9 cellular contexts compared by ENCODE assay signal in genomic region chr4:77146426-77147399, GRCh38. TPM values are rescaled to one million over a fixed set of nuclear protein-coding genes. Genes with fewer than 3 reads are reported as not detected.
A peak's percentile ranks its signal among the peaks of the same experiment; 100 is the strongest.
DNase-seq lines count a peak whose midpoint lies in the region.
"Had no signal": no experiment of that assay in that cellular context is flagged by ENCODE, and none has a peak within 500 bp of the region (broad histone marks: within the 10 kb centered on the region; RNA-seq: fewer than 3 reads in every experiment).

No MANE protein-coding gene starts in this region.

- no peak overlapping the region for H2BK15ac ChIP-seq in neuronal stem cell (ENCODE audit: low read length)

- no peaks in the 10 kb centered on the region for H3K79me1 ChIP-seq in neuronal stem cell (ENCODE audit: low read depth, low read length)

- H3K27ac ChIP-seq in neuronal stem cell (replicated peaks; ENCODE audit: low read length), result no peak overlapping the region
- H3K27ac ChIP-seq: thyroid gland had no signal

- no peak overlapping the region for H4K91ac ChIP-seq in neuronal stem cell (ENCODE audit: low read depth, low read length, poor library complexity)

- H2AFZ ChIP-seq in neuronal stem cell (ENCODE audit: low read length), result peak overlapping the region; percentile 61

- no peak overlapping the region for H4K8ac ChIP-seq in neuronal stem cell (ENCODE audit: low read depth, low read length)

- no peaks in the 10 kb centered on the region for H3K36me3 ChIP-seq in neuronal stem cell (replicated peaks in 1 of 2; ENCODE audit: control insufficient read depth in 2 of 2, insufficient read depth in 2 of 2, low read length in 2 of 2)
- H3K36me3 ChIP-seq: thyroid gland had no signal

- H3K4me3 ChIP-seq in neuronal stem cell (ENCODE audit: low read length in 2 of 2), result no peak overlapping the region
- H3K4me3 ChIP-seq: thyroid gland had no signal

- no CpG with 5 or more reads among the region's 5 CpGs for WGBS in neuronal stem cell (ENCODE audit: extremely low coverage in 2 of 2, insufficient read length in 2 of 2, insufficient replicate concordance in 1 of 2), 2 donors

- DNase-seq in DMS53 (lab: John Stamatoyannopoulos, UW), result peak; percentile 53
- DNase-seq in Kasumi-1 (lab: John Stamatoyannopoulos, UW), result peak; percentile 41 to 58
- DNase-seq in amniotic epithelial cell (ENCODE audit: low read depth), result peak; percentile 86
- DNase-seq in neuronal stem cell (ENCODE audit: low spot score), result no peak
- no peak for DNase-seq in H4 (ENCODE audit: low spot score)
- no peak for DNase-seq in KG1 (lab: John Stamatoyannopoulos, UW)
- DNase-seq in NCI-H1417 treated with DMSO at 0.1 percent for 48 hours (lab: John Stamatoyannopoulos, UW), result no peak
- DNase-seq in activated CD4-positive, alpha-beta T cell treated with anti-CD3 and anti-CD28 coated beads for 4 hours, result no peak
- DNase-seq: thyroid gland had no signal

- no peak overlapping the region for H3K23ac ChIP-seq in neuronal stem cell (ENCODE audit: low read depth, low read length, poor library complexity)

- H3K4ac ChIP-seq in neuronal stem cell (ENCODE audit: low read length), result no peak overlapping the region

- no peak overlapping the region for H2BK5ac ChIP-seq in neuronal stem cell (ENCODE audit: low read length)

- H3K9ac ChIP-seq in neuronal stem cell (ENCODE audit: low read depth, low read length, poor library complexity), result no peak overlapping the region

- H2BK120ac ChIP-seq in neuronal stem cell (ENCODE audit: low read depth, low read length), result no peak overlapping the region

- H3K9me3 ChIP-seq in neuronal stem cell (replicated peaks in 1 of 2; ENCODE audit: control insufficient read depth in 2 of 2, insufficient read depth in 1 of 2, low read depth in 1 of 2, low read length in 2 of 2), result no peaks in the 10 kb centered on the region
- H3K9me3 ChIP-seq: thyroid gland had no signal

- H3K27me3 ChIP-seq in neuronal stem cell (ENCODE audit: control insufficient read depth in 3 of 3, insufficient read depth in 3 of 3, low read depth in 1 of 3, low read length in 3 of 3), result no peaks in the 10 kb centered on the region
- H3K27me3 ChIP-seq: thyroid gland had no signal

- H3K4me2 ChIP-seq in neuronal stem cell (ENCODE audit: insufficient read depth, low read length, poor library complexity, severe bottlenecking), result no peak overlapping the region

- no peak overlapping the region for H3K18ac ChIP-seq in neuronal stem cell (ENCODE audit: low read length)

- peaks cover 0 to 3% of the 10 kb centered on the region in 2 donors for H3K4me1 ChIP-seq in neuronal stem cell (ENCODE audit: control insufficient read depth in 2 of 2, insufficient read depth in 1 of 2, low read depth in 1 of 2, low read length in 2 of 2)
- H3K4me1 ChIP-seq: thyroid gland had no signal

- no peak overlapping the region for H2AK5ac ChIP-seq in neuronal stem cell (ENCODE audit: low read depth, low read length)

- H3K14ac ChIP-seq in neuronal stem cell (ENCODE audit: low read length), result no peak overlapping the region

- no peak overlapping the region for H2BK12ac ChIP-seq in neuronal stem cell (ENCODE audit: low read length)

RNA-seq across cellular contexts. Expression of gene CCNG2, which starts 10.3 kb away (rescaled TPM):
- polyA plus RNA-seq in neuronal stem cell (2013, experiment 1 of 2), result 66.4 TPM
- 67.3 TPM for polyA plus RNA-seq in neuronal stem cell (2013, experiment 2 of 2)
- total RNA-seq in H4 (2014; rRNA removed; shearing (Covaris generic)), result 21.3 and 23.0 TPM in 2 replicates

Comparison
In these comparisons a context has a peak if more than half of its experiments do, and no peak if none do; other contexts are left out.
1. DNase-seq: peak in DMS53 (single experiment), Kasumi-1 (2 of 2) and amniotic epithelial cell (single experiment); none in neuronal stem cell (single experiment), H4 (single experiment), KG1 (single experiment), NCI-H1417 treated with DMSO at 0.1 percent for 48 hours (single experiment) and activated CD4-positive, alpha-beta T cell treated with anti-CD3 and anti-CD28 coated beads for 4 hours (0 of 2).